ENCODE assay signal across 21 cellular contexts in the genomic region with DNA sequence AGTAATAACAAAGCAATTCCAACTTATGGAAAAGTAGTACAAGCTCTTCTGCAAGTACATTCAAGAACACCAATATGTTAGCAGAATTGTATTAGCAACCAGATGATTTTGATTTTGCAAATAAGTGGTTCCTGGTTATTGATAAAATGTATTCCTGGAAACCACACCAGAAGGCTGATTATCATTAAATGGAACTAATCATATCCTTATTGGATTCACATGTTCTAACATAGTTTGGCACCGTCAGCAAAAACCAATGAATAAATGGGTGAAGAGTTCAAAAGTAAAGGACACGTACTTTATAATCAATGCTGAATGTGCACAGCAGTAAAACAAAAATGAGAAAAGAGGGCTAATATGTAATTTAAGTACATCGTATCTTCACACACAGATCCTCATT.
A peak's percentile ranks its signal among the peaks of the same experiment; 100 is the strongest.
DNase-seq lines count a peak whose midpoint lies in the region; ATAC-seq, FAIRE-seq and TF ChIP-seq lines count a peak whose summit lies in the region.
"Had no signal": no experiment of that assay in that cellular context is flagged by ENCODE, and none has a peak within 500 bp of the region (broad histone marks: within the 10 kb centered on the region; RNA-seq: fewer than 3 reads in every experiment).

No MANE protein-coding gene starts in this region.

- ATAC-seq in HepG2 (no peak), right lobe of liver (no peak), GM19324 (IDR thresholded peaks at IDR 0.05; ENCODE audit: low FRiP score, unreplicated experiment) (no peak), GM19023 (IDR thresholded peaks at IDR 0.05; ENCODE audit: unreplicated experiment) (no peak), Right ventricle myocardium inferior (no peak)
- ATAC-seq: GM12878, GM23338 had no signal

- H3K4me3 ChIP-seq in HepG2 (replicated peaks in 1 of 3; ENCODE audit: insufficient read depth in 1 of 3, low read depth in 2 of 3, low read length in 3 of 3) (no peak overlapping the region), right lobe of liver (no peak overlapping the region), OCI-LY7 (ENCODE audit: low read depth, low read length, poor library complexity, severe bottlenecking) (no peak overlapping the region), SU-DHL-6 (ENCODE audit: insufficient read depth, low read length, poor library complexity, severe bottlenecking) (no peak overlapping the region), neural progenitor cell (no peak overlapping the region)
- H3K4me3 ChIP-seq: GM12878, GM23338 had no signal

- no peak for TF ChIP-seq EP300 in HepG2 (IDR thresholded peaks at IDR 0.05; ENCODE audit: low read depth in 2 of 2, low read length in 2 of 2)
- TF ChIP-seq EP300 in HepG2 (CRISPR knock-in tag; IDR thresholded peaks at IDR 0.05; ENCODE audit: borderline replicate concordance) = no peak

- H2AFZ ChIP-seq in HepG2 (ENCODE audit: low read length) (no peak overlapping the region), OCI-LY7 (ENCODE audit: low read length) (no peak overlapping the region), SU-DHL-6 (ENCODE audit: low read depth, low read length, severe bottlenecking) (no peak overlapping the region), neural progenitor cell (replicated peaks) (no peak overlapping the region)
- H2AFZ ChIP-seq: GM23338 had no signal

- H3K27me3 ChIP-seq in HepG2 (ENCODE audit: control insufficient read depth in 1 of 2, insufficient read depth in 2 of 2, low read length in 2 of 2) = no peaks in the 10 kb centered on the region
- H3K27me3 ChIP-seq in right lobe of liver = no peaks in the 10 kb centered on the region
- H3K27me3 ChIP-seq in SU-DHL-6 (ENCODE audit: low read length) = no peaks in the 10 kb centered on the region
- H3K27me3 ChIP-seq in neural progenitor cell = no peaks in the 10 kb centered on the region
- H3K27me3 ChIP-seq: BE2C had no signal

- POLR2A ChIA-PET in HepG2 (lab: Yijun Ruan, JAX) (no interaction called here), OCI-LY7 (lab: Charles Lee) (interaction anchor here (0.7 kb wide), 1 partner anchor 126 kb away, joined by 3 read pairs; no protein-coding TSS in a partner anchor)

- no peak for TF ChIP-seq POLR2A in HepG2 (IDR thresholded peaks at IDR 0.05; ENCODE audit: insufficient read depth in 1 of 2, low read depth in 2 of 2, low read length in 2 of 2)
- no peak for TF ChIP-seq POLR2A in right lobe of liver (IDR thresholded peaks at IDR 0.05)

- H3F3A ChIP-seq in SU-DHL-6 (ENCODE audit: insufficient read depth) = no peaks in the 10 kb centered on the region; the same call in 1 of the 2 replicates
- H3F3A ChIP-seq in neural progenitor cell (ENCODE audit: low read depth) = no peaks in the 10 kb centered on the region

- peaks cover 2% of the 10 kb centered on the region for H3K9me3 Mint-ChIP-seq in neural progenitor cell
- H3K9me3 Mint-ChIP-seq: CD8-positive, alpha-beta memory T cell; GM23338 had no signal

- H4K20me1 ChIP-seq in HepG2 (ENCODE audit: insufficient read depth, low read length) (no peaks in the 10 kb centered on the region), OCI-LY7 (ENCODE audit: insufficient read depth, low read length) (no peaks in the 10 kb centered on the region), SU-DHL-6 (ENCODE audit: low read depth, low read length) (no peaks in the 10 kb centered on the region), neural progenitor cell (ENCODE audit: low read depth) (no peaks in the 10 kb centered on the region)

- no peak for FAIRE-seq in HepG2 (lab: Jason Lieb, UNC)
- FAIRE-seq: GM12878, H54 had no signal

- H3K4me3 Mint-ChIP-seq in neural progenitor cell = no peak overlapping the region
- H3K4me3 Mint-ChIP-seq: CD4-positive, CD25-positive, alpha-beta regulatory T cell; CD8-positive, alpha-beta memory T cell; GM23338 had no signal

- no peak for TF ChIP-seq RAD21 in HepG2 (CRISPR knock-in tag; IDR thresholded peaks at IDR 0.05)

- H3K4me1 Mint-ChIP-seq in neural progenitor cell = peaks cover 45% of the 10 kb centered on the region
- H3K4me1 Mint-ChIP-seq: CD4-positive, CD25-positive, alpha-beta regulatory T cell had no signal

- H3K9ac ChIP-seq in HepG2 (ENCODE audit: insufficient read depth, low read depth, low read length) (no peak overlapping the region), SU-DHL-6 (ENCODE audit: low read length) (no peak overlapping the region), neural progenitor cell (no peak overlapping the region)

- H3K9me2 ChIP-seq in OCI-LY7 (ENCODE audit: insufficient read depth, low read length) (no peaks in the 10 kb centered on the region), SU-DHL-6 (replicated peaks; ENCODE audit: insufficient read depth, low read length) (no peaks in the 10 kb centered on the region)

- H3K36me3 ChIP-seq in HepG2 (replicated peaks in 1 of 2; ENCODE audit: control insufficient read depth in 1 of 2, insufficient read depth in 2 of 2, low read length in 2 of 2) = no peaks in the 10 kb centered on the region
- no peaks in the 10 kb centered on the region for H3K36me3 ChIP-seq in right lobe of liver
- H3K36me3 ChIP-seq in OCI-LY7 (ENCODE audit: insufficient read depth, low read length) = no peaks in the 10 kb centered on the region
- peaks cover 4% of the 10 kb centered on the region; the same call in 1 of the 2 replicates for H3K36me3 ChIP-seq in SU-DHL-6 (ENCODE audit: low read length)
- H3K36me3 ChIP-seq in neural progenitor cell = no peaks in the 10 kb centered on the region
- H3K36me3 ChIP-seq: BE2C had no signal

- no peak overlapping the region for H3K27ac ChIP-seq in HepG2 (ENCODE audit: extremely low read length, insufficient read depth, low read length)
- no peak overlapping the region for H3K27ac ChIP-seq in right lobe of liver
- no peak overlapping the region for H3K27ac ChIP-seq in OCI-LY7 (ENCODE audit: low read depth, low read length, poor library complexity, severe bottlenecking)
- H3K27ac ChIP-seq in SU-DHL-6 (ENCODE audit: low read depth, low read length) = no peak overlapping the region
- no peak overlapping the region for H3K27ac ChIP-seq in neural progenitor cell

- TF ChIP-seq CTCF in HepG2 (CRISPR knock-in tag; IDR thresholded peaks at IDR 0.05) = no peak
- no peak for TF ChIP-seq CTCF in right lobe of liver (IDR thresholded peaks at IDR 0.05)
- no peak for TF ChIP-seq CTCF in OCI-LY7 (conservative IDR thresholded peaks at IDR 0.05; ENCODE audit: low read length)
- no peak for TF ChIP-seq CTCF in SU-DHL-6 (IDR thresholded peaks at IDR 0.05; ENCODE audit: insufficient read depth, low read length, poor library complexity, severe bottlenecking)
- no peak for TF ChIP-seq CTCF in neural progenitor cell (IDR thresholded peaks at IDR 0.05)

- no TSS peak for BruUV-seq in HepG2 (replicated peaks; lab: Mats Ljungman, UMichigan)
- no TSS peak for BruUV-seq in OCI-LY7 (replicated peaks; lab: Mats Ljungman, UMichigan)

- DNase-seq in HepG2 (ENCODE audit: low spot score) (no peak), right lobe of liver (no peak), OCI-LY7 (ENCODE audit: low spot score) (no peak), neural progenitor cell (ENCODE audit: low spot score) (no peak), Right ventricle myocardium inferior (ENCODE audit: missing footprints) (no peak)
- DNase-seq: ACHN; BE2C; C1 segment of cervical spinal cord; CD4-positive, CD25-positive, alpha-beta regulatory T cell; CD8-positive, alpha-beta memory T cell; COR-L47; DMS 273 treated with DMSO at 0.1 percent for 48 hours; DND-41; EL; HCEC 1CT had no signal

- no peaks in the 10 kb centered on the region for H3K9me3 ChIP-seq in HepG2 (ENCODE audit: low read length)
- no peaks in the 10 kb centered on the region for H3K9me3 ChIP-seq in right lobe of liver
- no peaks in the 10 kb centered on the region for H3K9me3 ChIP-seq in OCI-LY7 (ENCODE audit: low read length)
- no peaks in the 10 kb centered on the region for H3K9me3 ChIP-seq in SU-DHL-6 (ENCODE audit: insufficient read depth, low read length)
- no peaks in the 10 kb centered on the region for H3K9me3 ChIP-seq in neural progenitor cell (ENCODE audit: low read depth)
- H3K9me3 ChIP-seq: BE2C had no signal

- CTCF ChIA-PET in HepG2 (lab: Yijun Ruan, JAX; ENCODE audit: low intra/inter-chr PET ratio, low total read pairs) = no interaction called here
- CTCF ChIA-PET in OCI-LY7 (lab: Charles Lee; ENCODE audit: unreplicated experiment) = no interaction called here

- 7% methylated on average over 3 of the region's 3 CpGs for WGBS in HepG2 (ENCODE audit: low lambda C conversion rate)
- 55% methylated on average over 3 of the region's 3 CpGs for WGBS in right lobe of liver (ENCODE audit: insufficient coverage, low coverage, low lambda C conversion rate, missing lambda C conversion rate)

- no peaks in the 10 kb centered on the region for H3K27me3 Mint-ChIP-seq in neural progenitor cell (ENCODE audit: insufficient read depth, low read depth)
- H3K27me3 Mint-ChIP-seq: CD8-positive, alpha-beta memory T cell had no signal

- intact Hi-C loops in HepG2 (cut with micrococcal nuclease; ENCODE audit: unreplicated experiment) = no loop called here
- intact Hi-C loops in right lobe of liver (cut with DNase I) = no loop called here
- intact Hi-C loops in OCI-LY7 (cut with micrococcal nuclease; ENCODE audit: unreplicated experiment) = no loop called here
- intact Hi-C loops in Right ventricle myocardium inferior (cut with DNase I) = no loop called here

- H3K27ac Mint-ChIP-seq in neural progenitor cell = peak overlapping the region; percentile 9
- H3K27ac Mint-ChIP-seq: CD4-positive, CD25-positive, alpha-beta regulatory T cell; GM23338 had no signal

- in situ Hi-C loops in HepG2 (cut with HindIII; ENCODE audit: extremely low pct_ligation_motif_present, low pct_unique_long_range_greater_than_20kb) = no loop called here

- H3K4me1 ChIP-seq in HepG2 (ENCODE audit: insufficient read depth, low read length) (no peaks in the 10 kb centered on the region), right lobe of liver (no peaks in the 10 kb centered on the region), OCI-LY7 (ENCODE audit: insufficient read depth, low read length, poor library complexity, severe bottlenecking) (no peaks in the 10 kb centered on the region), neural progenitor cell (peaks cover 31% of the 10 kb centered on the region)
- H3K4me1 ChIP-seq: BE2C had no signal

- no peak overlapping the region for H3K4me2 ChIP-seq in HepG2 (ENCODE audit: low read depth, low read length)
- H3K4me2 ChIP-seq in OCI-LY7 (ENCODE audit: low read length) = peak overlapping the region; percentile 40; the same call in 1 of the 2 replicates
- peak overlapping the region; percentile 24 for H3K4me2 ChIP-seq in SU-DHL-6 (ENCODE audit: low read depth, low read length, poor library complexity, severe bottlenecking)
- no peak overlapping the region for H3K4me2 ChIP-seq in neural progenitor cell
- H3K4me2 ChIP-seq: GM23338 had no signal

- H3K36me3 Mint-ChIP-seq in neural progenitor cell = peaks cover 18% of the 10 kb centered on the region
- H3K36me3 Mint-ChIP-seq: CD4-positive, CD25-positive, alpha-beta regulatory T cell had no signal

- H3K79me2 ChIP-seq in HepG2 (ENCODE audit: insufficient read depth, low read length) (no peaks in the 10 kb centered on the region), OCI-LY7 (ENCODE audit: insufficient read depth, low read depth, low read length) (no peaks in the 10 kb centered on the region), SU-DHL-6 (ENCODE audit: insufficient read depth, low read length) (no peaks in the 10 kb centered on the region), neural progenitor cell (ENCODE audit: low read depth) (no peaks in the 10 kb centered on the region)

Comparison
In these comparisons a context has a peak if more than half of its experiments do, and no peak if none do; other contexts are left out.
1. H3K4me2 ChIP-seq: peak in OCI-LY7 (single experiment) and SU-DHL-6 (single experiment); none in HepG2 (single experiment) and neural progenitor cell (single experiment).